26 cellular contexts compared by ENCODE assay signal in the genomic region with DNA sequence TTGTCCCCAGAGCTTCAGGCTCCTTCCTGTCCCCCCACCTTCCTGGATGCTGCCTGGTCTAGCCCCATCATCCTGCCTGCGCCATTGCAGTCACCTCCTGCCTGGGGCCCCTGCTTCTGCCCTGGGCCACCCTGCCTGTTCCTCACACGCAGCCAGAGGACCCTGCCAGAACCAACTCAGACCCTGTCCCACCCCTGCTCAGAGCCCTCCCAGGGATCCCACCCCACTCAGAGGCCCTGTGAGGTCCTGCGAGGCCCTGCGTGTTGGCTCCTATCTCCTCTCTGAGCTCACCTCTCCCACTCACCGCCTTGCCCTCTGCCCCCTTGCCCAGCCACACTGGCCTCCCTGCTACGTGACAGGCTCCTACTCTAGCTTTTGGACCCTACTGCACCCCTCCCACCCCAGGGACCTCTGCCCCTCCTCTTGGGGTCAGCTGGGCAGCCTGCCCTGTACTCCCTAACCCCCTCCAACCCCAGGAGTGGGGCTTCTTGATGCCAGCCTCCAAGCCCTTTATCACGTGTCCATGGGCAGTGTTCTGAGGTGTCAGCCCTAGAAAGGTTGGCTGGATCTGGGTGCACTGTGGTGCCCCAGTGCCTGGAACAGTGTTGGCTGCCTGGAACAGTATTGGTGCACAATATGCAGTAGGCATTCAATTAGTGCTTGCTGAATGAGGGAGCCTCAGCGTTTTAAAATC.
DNase-seq lines count a peak whose midpoint lies in the region; ATAC-seq, FAIRE-seq and TF ChIP-seq lines count a peak whose summit lies in the region.
"Had no signal": no experiment of that assay in that cellular context is flagged by ENCODE, and none has a peak within 500 bp of the region (broad histone marks: within the 10 kb centered on the region; RNA-seq: fewer than 3 reads in every experiment).

No MANE protein-coding gene starts in this region.

- H3K4me3 ChIP-seq in Loucy (ENCODE audit: low read length, poor library complexity, severe bottlenecking) (no peak overlapping the region), K562 (no peak overlapping the region)
- H3K4me3 ChIP-seq: coronary artery, heart left ventricle, transverse colon had no signal

- H3K4me2 ChIP-seq in Loucy (ENCODE audit: low read depth, low read length, poor library complexity, severe bottlenecking) (no peak overlapping the region), K562 (ENCODE audit: insufficient read depth, low read length) (no peak overlapping the region)

- H3K36me3 ChIP-seq in Loucy (ENCODE audit: insufficient read depth, low read length) (no peaks in the 10 kb centered on the region), K562 (ENCODE audit: control insufficient read depth, insufficient read depth, low read length) (no peaks in the 10 kb centered on the region)
- H3K36me3 ChIP-seq: heart left ventricle, transverse colon had no signal

- BruUV-seq in K562 (replicated peaks; lab: Mats Ljungman, UMichigan) = no TSS peak

- POLR2A ChIA-PET in K562 (lab: Yijun Ruan, JAX) = interaction anchor here (0.6 to 1.9 kb wide), 4 partner anchors 18 to 68 kb away, joined by 3 to 5 read pairs (median 4); partner anchors contain the start of gene CEBPB
- POLR2A ChIA-PET in CD4-positive, alpha-beta T cell (lab: Charles Lee) = no interaction called here

- DNase-seq in CD14-positive monocyte (ENCODE audit: low spot score) (no peak), K562 (ENCODE audit: extremely low read depth in 1 of 4, low spot score in 3 of 4) (no peak), sciatic nerve (ENCODE audit: low spot score) (no peak), GM19238 (ENCODE audit: insufficient read length, low spot score) (no peak)
- no peak for DNase-seq in activated naive CD4-positive, alpha-beta T cell treated with anti-CD3 and anti-CD28 coated beads for 36 hours
- no peak for DNase-seq in CD4-positive, alpha-beta T cell
- DNase-seq: activated CD4-positive, alpha-beta T cell treated with anti-CD3 and anti-CD28 coated beads, Interleukin-2, amount 10 ng/mL, durations not matched to agents 7 days and 5 days; activated CD8-positive, alpha-beta memory T cell treated with anti-CD3 and anti-CD28 coated beads, Interleukin-2, amount 10 ng/mL, durations not matched to agents 7 days and 5 days; activated naive CD4-positive, alpha-beta T cell treated with Interleukin-2 at 50 U/mL for 16 hours; activated T-cell treated with anti-CD3 and anti-CD28 coated beads, Interleukin-2, amount 50 U/mL, for 48 hours; anterior cingulate cortex; effector memory CD8-positive, alpha-beta T cell; foreskin keratinocyte; Karpas-422; NCI-H1436 treated with DMSO at 0.1 percent for 48 hours; NCI-H446 treated with DMSO at 0.1 percent for 48 hours; SIG-M5; stimulated activated CD8-positive, alpha-beta memory T cell treated with anti-CD3 and anti-CD28 coated beads, Interleukin-4, amount 100 ng/mL, for 48 hours had no signal

- H3K9me3 Mint-ChIP-seq in CD14-positive monocyte = no peaks in the 10 kb centered on the region
- H3K9me3 Mint-ChIP-seq in activated naive CD4-positive, alpha-beta T cell treated with anti-CD3 and anti-CD28 coated beads for 36 hours = no peaks in the 10 kb centered on the region
- no peaks in the 10 kb centered on the region for H3K9me3 Mint-ChIP-seq in CD4-positive, alpha-beta T cell
- H3K9me3 Mint-ChIP-seq: activated CD4-positive, alpha-beta T cell treated with anti-CD3 and anti-CD28 coated beads, Interleukin-2, amount 10 ng/mL, durations not matched to agents 7 days and 5 days; effector memory CD8-positive, alpha-beta T cell; memory B cell; WTC11 had no signal

- H3K27ac ChIP-seq in K562 (ENCODE audit: extremely low read depth, low read depth, low read length) = no peak overlapping the region
- no peak overlapping the region for H3K27ac ChIP-seq in CD4-positive, alpha-beta T cell (ENCODE audit: low read depth, low read length)
- H3K27ac ChIP-seq: C4-2B, foreskin keratinocyte had no signal

- H3K9me3 ChIP-seq in Loucy (ENCODE audit: insufficient read depth, low read depth, low read length) (no peaks in the 10 kb centered on the region), K562 (replicated peaks; ENCODE audit: control insufficient read depth, insufficient read depth, low read depth, low read length) (no peaks in the 10 kb centered on the region)
- H3K9me3 ChIP-seq in CD4-positive, alpha-beta T cell (ENCODE audit: control insufficient read depth, low read length) = no peaks in the 10 kb centered on the region
- H3K9me3 ChIP-seq: heart left ventricle, transverse colon had no signal

- no peak for FAIRE-seq in K562 (lab: Jason Lieb, UNC)

- peaks cover 58% of the 10 kb centered on the region for H3K4me1 Mint-ChIP-seq in CD14-positive monocyte
- H3K4me1 Mint-ChIP-seq in activated naive CD4-positive, alpha-beta T cell treated with anti-CD3 and anti-CD28 coated beads for 36 hours (ENCODE audit: low read depth) = peaks cover 2% of the 10 kb centered on the region
- no peaks in the 10 kb centered on the region for H3K4me1 Mint-ChIP-seq in CD4-positive, alpha-beta T cell (ENCODE audit: low read depth)
- H3K4me1 Mint-ChIP-seq: memory B cell had no signal

- TF ChIP-seq POLR2A in K562 (conservative IDR thresholded peaks at IDR 0.05) = no peak

- H3K36me3 Mint-ChIP-seq in CD14-positive monocyte = peaks cover 0 to 7% of the 10 kb centered on the region in 2 donors
- no peaks in the 10 kb centered on the region for H3K36me3 Mint-ChIP-seq in activated naive CD4-positive, alpha-beta T cell treated with anti-CD3 and anti-CD28 coated beads for 36 hours (ENCODE audit: low read depth)
- H3K36me3 Mint-ChIP-seq in CD4-positive, alpha-beta T cell (ENCODE audit: low read depth) = no peaks in the 10 kb centered on the region
- H3K36me3 Mint-ChIP-seq: activated CD8-positive, alpha-beta memory T cell treated with anti-CD3 and anti-CD28 coated beads, Interleukin-2, amount 10 ng/mL, durations not matched to agents 7 days and 5 days; memory B cell; WTC11 had no signal

- peak overlapping the region; percentile 96 to 100 (median 97) for H3K27ac Mint-ChIP-seq in CD14-positive monocyte
- H3K27ac Mint-ChIP-seq in activated naive CD4-positive, alpha-beta T cell treated with anti-CD3 and anti-CD28 coated beads for 36 hours = no peak overlapping the region
- H3K27ac Mint-ChIP-seq in CD4-positive, alpha-beta T cell = no peak overlapping the region
- H3K27ac Mint-ChIP-seq: memory B cell, WTC11 had no signal

- no peaks in the 10 kb centered on the region for H3K79me2 ChIP-seq in Loucy (ENCODE audit: insufficient read depth, low read length)
- no peaks in the 10 kb centered on the region for H3K79me2 ChIP-seq in K562 (ENCODE audit: control insufficient read depth, insufficient read depth, low read length)

- TF ChIP-seq CTCF in CD14-positive monocyte (IDR thresholded peaks at IDR 0.05) (no peak), Loucy (conservative IDR thresholded peaks at IDR 0.05; ENCODE audit: low read length) (no peak), K562 (IDR thresholded peaks at IDR 0.05 in 2 of 3, conservative IDR thresholded peaks at IDR 0.05 in 1 of 3; ENCODE audit: insufficient read depth in 2 of 3, low read depth in 1 of 3, low read length in 3 of 3) (no peak)
- TF ChIP-seq CTCF in CD4-positive, alpha-beta T cell (IDR thresholded peaks at IDR 0.05) = no peak

- CTCF ChIA-PET in K562 (lab: Yijun Ruan, JAX; ENCODE audit: low intra/inter-chr PET ratio) = no interaction called here
- CTCF ChIA-PET in activated naive CD4-positive, alpha-beta T cell treated with anti-CD3 and anti-CD28 coated beads for 36 hours (lab: Charles Lee) = interaction anchor here (0.6 kb wide), 1 partner anchor 321 kb away, joined by 5 read pairs; no protein-coding TSS in a partner anchor
- CTCF ChIA-PET in CD4-positive, alpha-beta T cell (lab: Charles Lee) = no interaction called here

- in situ Hi-C loops in K562 (cut with MboI) = no loop called here

- H3K4me1 ChIP-seq in Loucy (ENCODE audit: insufficient read depth, low read length, poor library complexity, severe bottlenecking) = peaks cover 15% of the 10 kb centered on the region
- peaks cover 22 to 31% of the 10 kb centered on the region in 2 experiments for H3K4me1 ChIP-seq in K562 (replicated peaks in 1 of 2; ENCODE audit: control insufficient read depth in 2 of 2, insufficient read depth in 2 of 2, low read length in 2 of 2)

- H3K4me3 Mint-ChIP-seq in CD14-positive monocyte = peak overlapping the region in 1 of 2 donors; percentile 83
- H3K4me3 Mint-ChIP-seq in activated naive CD4-positive, alpha-beta T cell treated with anti-CD3 and anti-CD28 coated beads for 36 hours = no peak overlapping the region
- H3K4me3 Mint-ChIP-seq in CD4-positive, alpha-beta T cell = no peak overlapping the region
- H3K4me3 Mint-ChIP-seq: activated CD4-positive, alpha-beta T cell treated with anti-CD3 and anti-CD28 coated beads, Interleukin-2, amount 10 ng/mL, durations not matched to agents 7 days and 5 days; activated CD8-positive, alpha-beta memory T cell treated with anti-CD3 and anti-CD28 coated beads, Interleukin-2, amount 10 ng/mL, durations not matched to agents 7 days and 5 days; effector memory CD8-positive, alpha-beta T cell; memory B cell; WTC11 had no signal

- TF ChIP-seq EP300 in K562 (IDR thresholded peaks at IDR 0.05; ENCODE audit: low read length) = no peak

- intact Hi-C loops in CD14-positive monocyte (cut with micrococcal nuclease) (no loop called here), K562 (cut with micrococcal nuclease) (no loop called here), sciatic nerve (cut with DNase I) (no loop called here)
- intact Hi-C loops in activated naive CD4-positive, alpha-beta T cell treated with anti-CD3 and anti-CD28 coated beads for 36 hours (cut with micrococcal nuclease) = no loop called here
- intact Hi-C loops in CD4-positive, alpha-beta T cell (cut with DNase I, micrococcal nuclease) = no loop called here

- H3K9me2 ChIP-seq in Loucy (replicated peaks; ENCODE audit: low read depth, low read length) = no peaks in the 10 kb centered on the region

- no peaks in the 10 kb centered on the region for H3K9me1 ChIP-seq in K562 (ENCODE audit: control insufficient read depth, insufficient read depth, low read length)

- ATAC-seq in K562 = no peak
- ATAC-seq in sciatic nerve = peak; percentile 20
- no peak for ATAC-seq in CD4-positive, alpha-beta T cell (ENCODE audit: poor library complexity)
- ATAC-seq: activated CD8-positive, alpha-beta memory T cell treated with anti-CD3 and anti-CD28 coated beads, Interleukin-2, amount 10 ng/mL, durations not matched to agents 7 days and 5 days; effector memory CD8-positive, alpha-beta T cell; foreskin keratinocyte; HCT116; WTC11 had no signal

- TF ChIP-seq RAD21 in K562 (CRISPR knock-in tag; conservative IDR thresholded peaks at IDR 0.05 in 1 of 2, IDR thresholded peaks at IDR 0.05 in 1 of 2) = no peak

- 60% methylated on average over 6 of the region's 8 CpGs for WGBS in K562 (ENCODE audit: insufficient coverage, low coverage, missing lambda C conversion rate)

- no peaks in the 10 kb centered on the region for H3F3A ChIP-seq in Loucy (ENCODE audit: low read depth)

- H4K20me1 ChIP-seq in Loucy (ENCODE audit: insufficient read depth, low read length, poor library complexity, severe bottlenecking) = no peaks in the 10 kb centered on the region
- no peaks in the 10 kb centered on the region for H4K20me1 ChIP-seq in K562 (replicated peaks; ENCODE audit: control insufficient read depth, insufficient read depth, low read length)

- H3K27me3 Mint-ChIP-seq in CD14-positive monocyte (ENCODE audit: low read depth in 3 of 3) = peaks cover 0 to 2% (median 0%) of the 10 kb centered on the region in 3 donors
- no peaks in the 10 kb centered on the region for H3K27me3 Mint-ChIP-seq in activated naive CD4-positive, alpha-beta T cell treated with anti-CD3 and anti-CD28 coated beads for 36 hours (ENCODE audit: low read depth)
- H3K27me3 Mint-ChIP-seq in CD4-positive, alpha-beta T cell = no peaks in the 10 kb centered on the region
- H3K27me3 Mint-ChIP-seq: effector memory CD8-positive, alpha-beta T cell had no signal

- H3K27me3 ChIP-seq in Loucy (ENCODE audit: insufficient read depth, low read length, poor library complexity, severe bottlenecking) (no peaks in the 10 kb centered on the region), K562 (ENCODE audit: control insufficient read depth in 2 of 2, insufficient read depth in 2 of 2, low read length in 2 of 2) (no peaks in the 10 kb centered on the region)
- H3K27me3 ChIP-seq in CD4-positive, alpha-beta T cell (ENCODE audit: control insufficient read depth, insufficient read depth, low read length) = no peaks in the 10 kb centered on the region
- H3K27me3 ChIP-seq: foreskin keratinocyte, heart left ventricle, transverse colon had no signal

- no peak overlapping the region for H3K9ac ChIP-seq in Loucy (ENCODE audit: low read depth, low read length, poor library complexity, severe bottlenecking)
- H3K9ac ChIP-seq in K562 (ENCODE audit: insufficient read depth in 1 of 2, low read depth in 2 of 2, low read length in 2 of 2) = no peak overlapping the region

- H2AFZ ChIP-seq in Loucy (ENCODE audit: low read length) = 0 out of 2 replicates have a peak overlapping the region, but pooled peaks have one; percentile 34
- no peak overlapping the region for H2AFZ ChIP-seq in K562 (ENCODE audit: low read depth, low read length)

Comparison
In these comparisons a context has a peak if more than half of its experiments do, and no peak if none do; other contexts are left out.
1. H3K27ac Mint-ChIP-seq: peak in CD14-positive monocyte (7 of 7); none in activated naive CD4-positive, alpha-beta T cell treated with anti-CD3 and anti-CD28 coated beads for 36 hours (single experiment) and CD4-positive, alpha-beta T cell (single experiment).